Comparison of ENCODE assay signal across 15 cellular contexts in the genomic region with DNA sequence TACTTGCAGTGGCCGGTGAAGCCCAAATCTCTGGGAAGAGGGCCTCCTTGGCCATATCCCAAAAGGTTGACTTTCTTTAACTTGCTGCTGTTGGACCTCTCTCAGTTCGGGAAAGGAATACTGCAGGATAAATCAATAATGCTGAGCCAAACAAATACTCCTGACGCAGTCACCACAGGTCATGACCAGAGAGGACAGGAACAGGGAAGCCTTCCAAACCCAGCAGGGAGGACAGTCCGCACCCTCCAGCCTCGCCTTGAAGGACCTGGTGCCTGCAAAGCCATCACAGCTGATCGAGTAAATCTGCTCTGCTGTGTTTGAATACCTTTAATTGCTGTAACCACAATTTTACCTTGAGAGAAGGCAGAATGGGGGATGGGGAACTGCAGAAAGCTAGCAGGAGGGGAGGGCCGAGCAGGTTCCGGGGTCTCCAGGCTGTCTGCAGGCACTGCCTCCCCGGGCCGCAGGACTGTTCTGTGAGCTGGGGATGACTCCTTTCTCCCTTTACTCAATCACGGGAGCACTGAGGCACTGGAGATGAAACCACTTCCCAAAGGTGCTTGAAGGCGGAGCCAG. TPM values are rescaled to one million over a fixed set of nuclear protein-coding genes. Genes with fewer than 3 reads are reported as not detected.
DNase-seq lines count a peak whose midpoint lies in the region; ATAC-seq, FAIRE-seq and TF ChIP-seq lines count a peak whose summit lies in the region.
"Had no signal": no experiment of that assay in that cellular context is flagged by ENCODE, and none has a peak within 500 bp of the region (broad histone marks: within the 10 kb centered on the region; RNA-seq: fewer than 3 reads in every experiment).

No MANE protein-coding gene starts in this region.

- no peak for DNase-seq in HepG2 (ENCODE audit: low spot score)
- DNase-seq in WTC11 (ENCODE audit: low spot score) = no peak
- peak; percentile 64 to 93 (median 83) for DNase-seq in right lobe of liver
- DNase-seq in NCI-H2196 (lab: John Stamatoyannopoulos, UW; ENCODE audit: unreplicated experiment) = no peak
- DNase-seq: C1 segment of cervical spinal cord, DMS79 treated with DMSO at 0.1 percent for 48 hours, H7, NCI-H1930, Right ventricle myocardium superior, SW 1271 had no signal

- FAIRE-seq in HepG2 (lab: Jason Lieb, UNC) = no peak
- FAIRE-seq: D721Med had no signal

- peaks cover 7% of the 10 kb centered on the region; the same call in 1 of the 2 replicates for H3K9me3 Mint-ChIP-seq in WTC11
- H3K9me3 Mint-ChIP-seq: HFFc6 had no signal

- no peak overlapping the region for H3K27ac Mint-ChIP-seq in WTC11
- H3K27ac Mint-ChIP-seq: HFFc6 had no signal

- H3K27me3 Mint-ChIP-seq in WTC11 (ENCODE audit: low read depth) = no peaks in the 10 kb centered on the region

- ATAC-seq in HepG2 (no peak), WTC11 (no peak), right lobe of liver (peak; percentile 75 to 89 (median 84)), GM21423 (IDR thresholded peaks at IDR 0.05; ENCODE audit: unreplicated experiment) (no peak), HG02884 (IDR thresholded peaks at IDR 0.05; ENCODE audit: unreplicated experiment) (no peak)

- intact Hi-C loops in HepG2 (cut with micrococcal nuclease; ENCODE audit: unreplicated experiment) = no loop called here
- intact Hi-C loops in right lobe of liver (cut with DNase I) = no loop called here

- H3K27ac ChIP-seq in liver (ENCODE audit: low read depth in 1 of 2, low read length in 2 of 2) (peak overlapping the region; percentile 91 to 93), HepG2 (ENCODE audit: extremely low read length, insufficient read depth, low read length) (no peak overlapping the region), right lobe of liver (peak overlapping the region; percentile 74 to 99 (median 99))

- no peak overlapping the region for H3K4me3 Mint-ChIP-seq in WTC11
- H3K4me3 Mint-ChIP-seq: HFFc6 had no signal

- H3K36me3 ChIP-seq in liver (ENCODE audit: control insufficient read depth in 4 of 4, insufficient read depth in 3 of 4, low read depth in 1 of 4, low read length in 3 of 4) (no peaks in the 10 kb centered on the region), HepG2 (replicated peaks in 1 of 2; ENCODE audit: control insufficient read depth in 1 of 2, insufficient read depth in 2 of 2, low read length in 2 of 2) (no peaks in the 10 kb centered on the region), right lobe of liver (no peaks in the 10 kb centered on the region)

- H3K36me3 Mint-ChIP-seq in WTC11 = no peaks in the 10 kb centered on the region

- H3K79me2 ChIP-seq in HepG2 (ENCODE audit: insufficient read depth, low read length) = no peaks in the 10 kb centered on the region

- H4K20me1 ChIP-seq in HepG2 (ENCODE audit: insufficient read depth, low read length) = no peaks in the 10 kb centered on the region

- no peak overlapping the region for H3K4me2 ChIP-seq in HepG2 (ENCODE audit: low read depth, low read length)

- POLR2A ChIA-PET in HepG2 (lab: Yijun Ruan, JAX) (no interaction called here), WTC11 (lab: Charles Lee) (no interaction called here)

- no peak for TF ChIP-seq POLR2A in HepG2 (IDR thresholded peaks at IDR 0.05; ENCODE audit: insufficient read depth in 1 of 2, low read depth in 2 of 2, low read length in 2 of 2)
- peak; percentile 38 for TF ChIP-seq POLR2A in right lobe of liver (IDR thresholded peaks at IDR 0.05)

- 36% methylated on average over 12 of the region's 12 CpGs for WGBS in liver
- 20% methylated on average over 8 of the region's 12 CpGs for WGBS in HepG2 (ENCODE audit: low lambda C conversion rate)
- 25% methylated on average over 5 of the region's 12 CpGs for WGBS in right lobe of liver (ENCODE audit: insufficient coverage, low coverage, low lambda C conversion rate, missing lambda C conversion rate)

- H3K9me3 ChIP-seq in liver (ENCODE audit: control insufficient read depth in 4 of 4, low read length in 3 of 4) = no peaks in the 10 kb centered on the region
- no peaks in the 10 kb centered on the region for H3K9me3 ChIP-seq in HepG2 (ENCODE audit: low read length)
- no peaks in the 10 kb centered on the region for H3K9me3 ChIP-seq in right lobe of liver

- TF ChIP-seq CTCF in liver (IDR thresholded peaks at IDR 0.05; ENCODE audit: low read depth, low read length, missing input control) = no peak
- TF ChIP-seq CTCF in HepG2 (CRISPR knock-in tag; IDR thresholded peaks at IDR 0.05) = no peak
- no peak for TF ChIP-seq CTCF in WTC11 (IDR thresholded peaks at IDR 0.05)
- TF ChIP-seq CTCF in right lobe of liver (IDR thresholded peaks at IDR 0.05) = no peak

- CTCF ChIA-PET in HepG2 (lab: Yijun Ruan, JAX; ENCODE audit: low intra/inter-chr PET ratio, low total read pairs) (no interaction called here), WTC11 (lab: Charles Lee) (no interaction called here)

- no peak overlapping the region for H2AFZ ChIP-seq in HepG2 (ENCODE audit: low read length)

- TF ChIP-seq RAD21 in liver (IDR thresholded peaks at IDR 0.05) (peak; percentile 30 to 68), HepG2 (CRISPR knock-in tag; IDR thresholded peaks at IDR 0.05) (no peak)

- H3K27me3 ChIP-seq in liver (ENCODE audit: control insufficient read depth in 4 of 4, insufficient read depth in 4 of 4, low read length in 3 of 4) (no peaks in the 10 kb centered on the region), HepG2 (ENCODE audit: control insufficient read depth in 1 of 2, insufficient read depth in 2 of 2, low read length in 2 of 2) (peaks cover 3 to 69% of the 10 kb centered on the region in 2 experiments; a peak in 3 of 5 replicates), right lobe of liver (no peaks in the 10 kb centered on the region)

- TF ChIP-seq EP300 in HepG2 (IDR thresholded peaks at IDR 0.05; ENCODE audit: low read depth in 2 of 2, low read length in 2 of 2) (no peak), HepG2 (CRISPR knock-in tag; IDR thresholded peaks at IDR 0.05; ENCODE audit: borderline replicate concordance) (no peak)

- peaks cover 6 to 44% (median 33%) of the 10 kb centered on the region in 4 donors for H3K4me1 ChIP-seq in liver (ENCODE audit: control insufficient read depth in 4 of 4, insufficient read depth in 4 of 4, low read length in 3 of 4)
- H3K4me1 ChIP-seq in HepG2 (ENCODE audit: insufficient read depth, low read length) = no peaks in the 10 kb centered on the region
- H3K4me1 ChIP-seq in right lobe of liver = peaks cover 0 to 38% (median 17%) of the 10 kb centered on the region in 4 donors

- peak overlapping the region; percentile 12 to 38 (median 31) for H3K4me3 ChIP-seq in liver (ENCODE audit: low read depth in 1 of 3, low read length in 3 of 3)
- H3K4me3 ChIP-seq in HepG2 (replicated peaks in 1 of 3; ENCODE audit: insufficient read depth in 1 of 3, low read depth in 2 of 3, low read length in 3 of 3) = no peak overlapping the region
- peak overlapping the region in 2 of 3 donors; percentile 21 to 33 for H3K4me3 ChIP-seq in right lobe of liver

- peaks cover 20% of the 10 kb centered on the region for H3K4me1 Mint-ChIP-seq in WTC11

- BruUV-seq in HepG2 (replicated peaks; lab: Mats Ljungman, UMichigan) = no TSS peak

- in situ Hi-C loops in HepG2 (cut with HindIII; ENCODE audit: extremely low pct_ligation_motif_present, low pct_unique_long_range_greater_than_20kb) = no loop called here

- peak overlapping the region; percentile 10 to 83 for H3K9ac ChIP-seq in liver (ENCODE audit: low read depth in 1 of 2, low read length in 2 of 2)
- H3K9ac ChIP-seq in HepG2 (ENCODE audit: insufficient read depth, low read depth, low read length) = no peak overlapping the region

TF ChIP-seq in liver, 16 proteins besides CTCF, POLR2A, EP300 and RAD21 (continues in another document):
- TF ChIP-seq JUND (IDR thresholded peaks at IDR 0.05) (peak; percentile 78 to 81), YY1 (IDR thresholded peaks at IDR 0.05) (peak; percentile 84), HNF4A (conservative IDR thresholded peaks at IDR 0.05) (peak; percentile 74 to 82), HNF4G (IDR thresholded peaks at IDR 0.05) (peak; percentile 34)

TF ChIP-seq in WTC11, 78 proteins besides CTCF, POLR2A, EP300 and RAD21:
- TF ChIP-seq ZBTB21 (CRISPR knock-in tag; IDR thresholded peaks at IDR 0.05; ENCODE audit: borderline replicate concordance) (no peak), ZNF263 (CRISPR knock-in tag; IDR thresholded peaks at IDR 0.05; ENCODE audit: low read depth) (0 out of 2 replicates have a peak, but pooled peaks have one; percentile 29)

RNA-seq across cellular contexts. Expression of a gene that starts 20.8 kb away (rescaled TPM):
- total RNA-seq in liver (100 to 1,000 TPM; 118 to 204 TPM), HepG2 (2016; rRNA removed; fragmentation: Illumina TruSeq; extraction: Trizol) (0.11 and 0.20 TPM in 2 replicates), WTC11 (2021) (32.3 to 41.2 TPM (median 40.1 TPM) in 3 replicates), right lobe of liver (100 to 1,000 TPM; 130 to 625 (median 205) TPM)
- polyA plus RNA-seq in liver (100 to 1,000 TPM; 182 to 219 TPM), HepG2 (2011; rRNA removed) (0.07 and 0.16 TPM in 2 replicates)
- 0.26 TPM in 1 of 2 replicates, not detected in the other for total RNA-seq in HepG2 (2016; cell fraction: cytosol; rRNA removed; fragmentation: Illumina TruSeq; extraction: Trizol; ENCODE audit: low read depth)
- 0.09 and 0.13 TPM in 2 replicates for total RNA-seq in HepG2 (2016; cell fraction: insoluble cytoplasmic fraction; rRNA removed; fragmentation: Illumina TruSeq; extraction: Trizol)
- total RNA-seq in HepG2 (2016; cell fraction: membrane; rRNA removed; fragmentation: Illumina TruSeq; extraction: Trizol) = 0.09 and 0.48 TPM in 2 replicates
- not detected in 2 replicates for total RNA-seq in HepG2 (2016; cell fraction: nucleus; rRNA removed; fragmentation: Illumina TruSeq; extraction: Trizol)
- polyA plus RNA-seq in HepG2 (2011; cell fraction: cytosol; rRNA removed) = 0.10 and 0.17 TPM in 2 replicates
- 0.10 and 0.23 TPM in 2 replicates for polyA plus RNA-seq in HepG2 (2011; cell fraction: nucleus; rRNA removed)
- 0.08 and 0.17 TPM in 2 replicates for polyA plus RNA-seq in HepG2 (2012)
- polyA plus RNA-seq in HepG2 (2016; cell fraction: cytosol; fragmentation: Illumina TruSeq; extraction: Trizol; ENCODE audit: low read depth) = 0.03 TPM in 1 of 2 replicates, not detected in the other
- polyA plus RNA-seq in HepG2 (2016; cell fraction: insoluble cytoplasmic fraction; fragmentation: Illumina TruSeq; extraction: Trizol; ENCODE audit: low read depth) = 0.10 TPM in 1 of 2 replicates, not detected in the other
- polyA plus RNA-seq in HepG2 (2016; cell fraction: membrane; fragmentation: Illumina TruSeq; extraction: Trizol; ENCODE audit: low read depth) = 0.13 TPM in 1 of 2 replicates, not detected in the other
- 0.25 TPM in 1 of 2 replicates, not detected in the other for polyA plus RNA-seq in HepG2 (2016; cell fraction: nucleus; fragmentation: Illumina TruSeq; extraction: Trizol; ENCODE audit: insufficient read depth, low read depth)
- 0.60 and 64.4 TPM in 2 replicates for polyA minus RNA-seq in HepG2 (2011; rRNA and poly(A)+ RNA removed; ENCODE audit: low replicate concordance)
- 0.30 and 0.35 TPM in 2 replicates for polyA minus RNA-seq in HepG2 (2011; cell fraction: cytosol; rRNA and poly(A)+ RNA removed)
- polyA minus RNA-seq in HepG2 (2011; cell fraction: nucleus; rRNA and poly(A)+ RNA removed) = 0.25 and 0.52 TPM in 2 replicates

Comparison
In these comparisons a context has a peak if more than half of its experiments do, and no peak if none do; other contexts are left out.
1. H3K4me3 ChIP-seq: peak in liver (3 of 3) and right lobe of liver (2 of 3); none in HepG2 (0 of 3).
2. ATAC-seq: peak in right lobe of liver (4 of 4); none in HepG2 (single experiment), WTC11 (single experiment), GM21423 (single experiment) and HG02884 (single experiment).
3. DNase-seq: peak in right lobe of liver (3 of 3); none in HepG2 (single experiment), WTC11 (single experiment) and NCI-H2196 (single experiment).
4. RNA of a gene that starts 20.8 kb away (total RNA-seq): 130 to 625 TPM in right lobe of liver, 118 to 204 TPM in liver and 32.3 to 41.2 TPM in WTC11; 0.09 to 0.48 TPM in HepG2; every median in the first group is over 10 times any median in the second.